Comparison of ENCODE assay signal across 29 cellular contexts in genomic region chr9:123864291-123864690, GRCh38.
DNase-seq lines count a peak whose midpoint lies in the region; TF ChIP-seq lines count a peak whose summit lies in the region.
"Had no signal": no experiment of that assay in that cellular context is flagged by ENCODE, and none has a peak within 500 bp of the region (broad histone marks: within the 10 kb centered on the region; RNA-seq: fewer than 3 reads in every experiment).

No MANE protein-coding gene starts in this region.

- no peak overlapping the region for H3K4me3 ChIP-seq in HEK293 (ENCODE audit: low read depth, low read length)
- H3K4me3 ChIP-seq in iPS-18a (ENCODE audit: low read length): peak overlapping the region; percentile 38
- H3K4me3 ChIP-seq in spleen: no peak overlapping the region
- H3K4me3 ChIP-seq: cardiac muscle cell, esophagus squamous epithelium, lung, mucosa of descending colon, SJCRH30, skin epidermis, thoracic aorta, uterus had no signal

- WGBS in spleen, 5 donors: 78 to 94% (median 88%) methylated on average over 11 of the region's 11 CpGs

- TF ChIP-seq CTCF in HEK293 (tag by site-specific recombination; IDR thresholded peaks at IDR 0.05) (no peak), spleen (IDR thresholded peaks at IDR 0.05 in 8 of 11, conservative IDR thresholded peaks at IDR 0.05 in 3 of 11) (no peak)

- intact Hi-C loops in spleen (cut with DNase I; ENCODE audit: low total_unique reads): no loop called here

- H3K4me1 ChIP-seq in HEK293 (ENCODE audit: control insufficient read depth, insufficient read depth, low read length) (peaks cover 7% of the 10 kb centered on the region), iPS-18a (ENCODE audit: control insufficient read depth, low read depth, low read length) (peaks cover 91% of the 10 kb centered on the region), spleen (peaks cover 8 to 89% (median 56%) of the 10 kb centered on the region in 6 donors)
- H3K4me1 ChIP-seq: foreskin keratinocyte had no signal

- H3K27me3 ChIP-seq in iPS-18a (ENCODE audit: control insufficient read depth, insufficient read depth, low read length) (peaks cover 52% of the 10 kb centered on the region), spleen (replicated peaks in 1 of 7) (no peaks in the 10 kb centered on the region)
- H3K27me3 ChIP-seq: cardiac muscle cell, esophagus squamous epithelium, foreskin keratinocyte, SJCRH30, uterus had no signal

- POLR2A ChIA-PET in HEK293 (lab: Yijun Ruan, JAX): interaction anchor here (0.7 kb wide), 1 partner anchor 113 kb away, joined by 6 read pairs; no protein-coding TSS in a partner anchor

- H3K27ac ChIP-seq in HEK293 (ENCODE audit: extremely low read depth, low read depth, low read length) (no peak overlapping the region), iPS-18a (ENCODE audit: low read length) (peak overlapping the region; percentile 37), spleen (peak overlapping the region in 5 of 8 donors; percentile 12 to 84 (median 64))
- H3K27ac ChIP-seq: cardiac muscle cell, foreskin keratinocyte, SJCRH30, skin epidermis, thoracic aorta, uterus, VCaP had no signal

- H3K9ac ChIP-seq in iPS-18a (ENCODE audit: low read length): peak overlapping the region; percentile 30

- no peaks in the 10 kb centered on the region for H3K36me3 ChIP-seq in HEK293 (ENCODE audit: control insufficient read depth in 2 of 2, insufficient read depth in 1 of 2, low read length in 2 of 2)
- H3K36me3 ChIP-seq in iPS-18a (ENCODE audit: control insufficient read depth, low read depth, low read length): no peaks in the 10 kb centered on the region
- H3K36me3 ChIP-seq in spleen: no peaks in the 10 kb centered on the region
- H3K36me3 ChIP-seq: cardiac muscle cell, esophagus squamous epithelium, SJCRH30, thoracic aorta, uterus had no signal

- CTCF ChIA-PET in HEK293 (lab: Yijun Ruan, JAX): interaction anchor here (0.6 kb wide), 1 partner anchor 166 kb away, joined by 3 read pairs; no protein-coding TSS in a partner anchor

- DNase-seq in astrocyte of the hippocampus (ENCODE audit: low read depth, low spot score) (peak; percentile 19), spleen (no peak), midbrain (lab: John Stamatoyannopoulos, UW) (no peak), activated T-cell treated with anti-CD3 and anti-CD28 coated beads for 4 hours (no peak)
- DNase-seq in activated naive CD4-positive, alpha-beta T cell (lab: John Stamatoyannopoulos, UW): no peak
- DNase-seq: ACHN; activated CD4-positive, alpha-beta T cell treated with anti-CD3 and anti-CD28 coated beads for 4 hours; CD8-positive, alpha-beta memory T cell; DMS 273 treated with DMSO at 0.1 percent for 48 hours; esophagus squamous epithelium; foreskin keratinocyte; IMR-90; kidney glomerular epithelial cell; mucosa of descending colon; natural killer cell; NCI-H1048; NCI-H187; NCI-H2171; stimulated activated naive CD8-positive, alpha-beta T cell treated with anti-CD3 and anti-CD28 coated beads, Interleukin-15, amount 100 ng/mL, for 72 hours; SW 1271; uterus had no signal

- H3K9me3 ChIP-seq in HEK293 (ENCODE audit: control insufficient read depth, insufficient read depth, low read depth, low read length) (no peaks in the 10 kb centered on the region), iPS-18a (ENCODE audit: control insufficient read depth, low read depth, low read length) (no peaks in the 10 kb centered on the region), spleen (no peaks in the 10 kb centered on the region)
- H3K9me3 ChIP-seq: esophagus squamous epithelium, mucosa of descending colon, SJCRH30, thoracic aorta, uterus had no signal

- TF ChIP-seq POLR2A in spleen (IDR thresholded peaks at IDR 0.05): no peak

TF ChIP-seq in HEK293, 187 proteins besides CTCF, POLR2A, EP300 and RAD21:
- TF ChIP-seq HOXC10 (CRISPR knock-in tag; IDR thresholded peaks at IDR 0.05): no peak
- 0 out of 2 replicates have a peak, but pooled peaks have one; percentile 24 for TF ChIP-seq PRDM4 (tag by site-specific recombination; IDR thresholded peaks at IDR 0.05)
